16 cellular contexts compared by ENCODE assay signal in genomic region chr2:1497122-1497611, GRCh38.
A peak's percentile ranks its signal among the peaks of the same experiment; 100 is the strongest.
DNase-seq lines count a peak whose midpoint lies in the region; ATAC-seq and TF ChIP-seq lines count a peak whose summit lies in the region.
"Had no signal": no experiment of that assay in that cellular context is flagged by ENCODE, and none has a peak within 500 bp of the region (broad histone marks: within the 10 kb centered on the region; RNA-seq: fewer than 3 reads in every experiment).

No MANE protein-coding gene starts in this region.

- intact Hi-C loops in heart left ventricle (cut with DNase I) = no loop called here
- intact Hi-C loops in left cardiac atrium (cut with DNase I) = no loop called here

- H3K4me1 ChIP-seq in heart left ventricle = no peaks in the 10 kb centered on the region
- H3K4me1 ChIP-seq: BE2C had no signal

- H3K27me3 ChIP-seq in heart left ventricle = peaks cover 0 to 2% (median 0%) of the 10 kb centered on the region in 9 donors
- H3K27me3 ChIP-seq: BE2C had no signal

- H3K4me1 Mint-ChIP-seq in T-helper 17 cell (peaks cover 5% of the 10 kb centered on the region), osteocyte (ENCODE audit: unreplicated experiment) (no peaks in the 10 kb centered on the region)

- DNase-seq in heart left ventricle = peak in 3 of 5 donors; percentile 7 to 28 (median 16)
- no peak for DNase-seq in left cardiac atrium
- DNase-seq in T-helper 17 cell = no peak
- peak; percentile 83 for DNase-seq in osteocyte (ENCODE audit: extremely low spot score, unreplicated experiment)
- DNase-seq in AG08396 (ENCODE audit: low spot score) = no peak
- DNase-seq in NCI-H2196 treated with DMSO at 0.1 percent for 48 hours (lab: John Stamatoyannopoulos, UW; ENCODE audit: unreplicated experiment) = no peak
- DNase-seq: BE2C; EL; Karpas-422; MM.1S; NCI-H1105 treated with DMSO at 0.1 percent for 48 hours; NCI-H187; NCI-H526 treated with DMSO at 0.1 percent for 48 hours; NK-92 treated with Interleukin-12 subunit alpha and Interleukin-12 subunit beta, amount 100 ng/mL, for 24 hours; SK-N-SH had no signal

- H3K36me3 Mint-ChIP-seq in T-helper 17 cell (ENCODE audit: low read depth) (no peaks in the 10 kb centered on the region), osteocyte (ENCODE audit: unreplicated experiment) (no peaks in the 10 kb centered on the region)

- 77 to 87% (median 82%) methylated on average over 9 to 13 of the region's 13 CpGs for WGBS in heart left ventricle, 4 donors

- no peaks in the 10 kb centered on the region for H3K27me3 Mint-ChIP-seq in T-helper 17 cell
- H3K27me3 Mint-ChIP-seq in osteocyte (ENCODE audit: unreplicated experiment) = no peaks in the 10 kb centered on the region

- no peaks in the 10 kb centered on the region for H3K9me3 Mint-ChIP-seq in osteocyte (ENCODE audit: unreplicated experiment)

- H3K27ac Mint-ChIP-seq in T-helper 17 cell (peak overlapping the region; percentile 11), osteocyte (ENCODE audit: unreplicated experiment) (no peak overlapping the region)

- H3K9me3 ChIP-seq in heart left ventricle (no peaks in the 10 kb centered on the region), T-helper 17 cell (ENCODE audit: control insufficient read depth, low read length, poor library complexity, severe bottlenecking) (no peaks in the 10 kb centered on the region)
- H3K9me3 ChIP-seq: BE2C, SK-N-SH had no signal

- H3K4me3 ChIP-seq in heart left ventricle = no peak overlapping the region

- H3K27ac ChIP-seq in heart left ventricle = no peak overlapping the region

- TF ChIP-seq CTCF in heart left ventricle (IDR thresholded peaks at IDR 0.05) (no peak), osteocyte (IDR thresholded peaks at IDR 0.05) (no peak)

- H3K4me3 Mint-ChIP-seq in T-helper 17 cell = peak overlapping the region; percentile 31
- H3K4me3 Mint-ChIP-seq in osteocyte (ENCODE audit: unreplicated experiment) = no peak overlapping the region

- no peak for TF ChIP-seq POLR2A in heart left ventricle (IDR thresholded peaks at IDR 0.05)

- peaks cover 0 to 4% (median 0%) of the 10 kb centered on the region in 9 donors for H3K36me3 ChIP-seq in heart left ventricle
- H3K36me3 ChIP-seq: BE2C had no signal

- no peak for ATAC-seq in heart left ventricle
- no peak for ATAC-seq in left cardiac atrium
- ATAC-seq in T-helper 17 cell = no peak
- no peak for ATAC-seq in GM21529 (IDR thresholded peaks at IDR 0.05; ENCODE audit: unreplicated experiment)

Comparison
In these comparisons a context has a peak if more than half of its experiments do, and no peak if none do; other contexts are left out.
1. DNase-seq: peak in heart left ventricle (3 of 5) and osteocyte (single experiment); none in left cardiac atrium (single experiment), T-helper 17 cell (0 of 3), AG08396 (single experiment) and NCI-H2196 treated with DMSO at 0.1 percent for 48 hours (single experiment).